Comparison of ENCODE assay signal across 1 cellular context in the genomic region with DNA sequence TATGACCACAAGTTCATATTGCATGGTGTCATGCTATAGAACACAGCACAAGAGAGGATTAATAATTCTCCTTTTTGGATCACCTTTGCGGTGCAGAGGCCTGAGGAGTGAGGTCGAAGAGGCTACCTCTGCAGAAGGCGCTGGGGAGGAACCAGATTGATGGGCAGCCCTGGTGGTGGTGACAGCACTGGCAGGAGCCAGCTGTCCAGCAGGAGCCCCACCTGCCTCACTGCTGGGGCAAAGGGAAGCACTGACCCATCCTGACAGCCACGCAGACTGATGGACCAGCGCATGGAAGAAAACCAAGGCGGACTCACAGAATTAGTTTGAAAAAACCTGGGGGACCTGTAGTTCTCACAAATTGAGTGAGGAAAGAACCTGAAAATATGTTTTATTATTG.
TF ChIP-seq lines count a peak whose summit lies in the region.

No MANE protein-coding gene starts in this region.

TF ChIP-seq in HepG2, 621 proteins besides CTCF, POLR2A, EP300 and RAD21:
- no peak for TF ChIP-seq ELF4 (CRISPR knock-in tag; IDR thresholded peaks at IDR 0.05; ENCODE audit: borderline replicate concordance)
- TF ChIP-seq, protein P1, sequence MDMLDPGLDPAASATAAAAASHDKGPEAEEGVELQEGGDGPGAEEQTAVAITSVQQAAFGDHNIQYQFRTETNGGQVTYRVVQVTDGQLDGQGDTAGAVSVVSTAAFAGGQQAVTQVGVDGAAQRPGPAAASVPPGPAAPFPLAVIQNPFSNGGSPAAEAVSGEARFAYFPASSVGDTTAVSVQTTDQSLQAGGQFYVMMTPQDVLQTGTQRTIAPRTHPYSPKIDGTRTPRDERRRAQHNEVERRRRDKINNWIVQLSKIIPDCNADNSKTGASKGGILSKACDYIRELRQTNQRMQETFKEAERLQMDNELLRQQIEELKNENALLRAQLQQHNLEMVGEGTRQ (IDR thresholded peaks at IDR 0.05; ENCODE audit: low read depth, low read length), result no peak
- TF ChIP-seq, protein P1 (CRISPR knock-in tag; IDR thresholded peaks at IDR 0.05; ENCODE audit: borderline replicate concordance), result no peak
- TF ChIP-seq, protein P2, sequence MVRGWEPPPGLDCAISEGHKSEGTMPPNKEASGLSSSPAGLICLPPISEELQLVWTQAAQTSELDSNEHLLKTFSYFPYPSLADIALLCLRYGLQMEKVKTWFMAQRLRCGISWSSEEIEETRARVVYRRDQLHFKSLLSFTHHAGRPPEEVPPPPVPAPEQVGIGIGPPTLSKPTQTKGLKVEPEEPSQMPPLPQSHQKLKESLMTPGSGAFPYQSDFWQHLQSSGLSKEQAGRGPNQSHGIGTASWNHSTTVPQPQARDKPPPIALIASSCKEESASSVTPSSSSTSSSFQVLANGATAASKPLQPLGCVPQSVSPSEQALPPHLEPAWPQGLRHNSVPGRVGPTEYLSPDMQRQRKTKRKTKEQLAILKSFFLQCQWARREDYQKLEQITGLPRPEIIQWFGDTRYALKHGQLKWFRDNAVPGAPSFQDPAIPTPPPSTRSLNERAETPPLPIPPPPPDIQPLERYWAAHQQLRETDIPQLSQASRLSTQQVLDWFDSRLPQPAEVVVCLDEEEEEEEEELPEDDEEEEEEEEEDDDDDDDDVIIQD (CRISPR knock-in tag; IDR thresholded peaks at IDR 0.05; ENCODE audit: low read depth), result no peak
- TF ChIP-seq, protein P3, sequence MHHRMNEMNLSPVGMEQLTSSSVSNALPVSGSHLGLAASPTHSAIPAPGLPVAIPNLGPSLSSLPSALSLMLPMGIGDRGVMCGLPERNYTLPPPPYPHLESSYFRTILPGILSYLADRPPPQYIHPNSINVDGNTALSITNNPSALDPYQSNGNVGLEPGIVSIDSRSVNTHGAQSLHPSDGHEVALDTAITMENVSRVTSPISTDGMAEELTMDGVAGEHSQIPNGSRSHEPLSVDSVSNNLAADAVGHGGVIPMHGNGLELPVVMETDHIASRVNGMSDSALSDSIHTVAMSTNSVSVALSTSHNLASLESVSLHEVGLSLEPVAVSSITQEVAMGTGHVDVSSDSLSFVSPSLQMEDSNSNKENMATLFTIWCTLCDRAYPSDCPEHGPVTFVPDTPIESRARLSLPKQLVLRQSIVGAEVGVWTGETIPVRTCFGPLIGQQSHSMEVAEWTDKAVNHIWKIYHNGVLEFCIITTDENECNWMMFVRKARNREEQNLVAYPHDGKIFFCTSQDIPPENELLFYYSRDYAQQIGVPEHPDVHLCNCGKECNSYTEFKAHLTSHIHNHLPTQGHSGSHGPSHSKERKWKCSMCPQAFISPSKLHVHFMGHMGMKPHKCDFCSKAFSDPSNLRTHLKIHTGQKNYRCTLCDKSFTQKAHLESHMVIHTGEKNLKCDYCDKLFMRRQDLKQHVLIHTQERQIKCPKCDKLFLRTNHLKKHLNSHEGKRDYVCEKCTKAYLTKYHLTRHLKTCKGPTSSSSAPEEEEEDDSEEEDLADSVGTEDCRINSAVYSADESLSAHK (CRISPR knock-in tag; IDR thresholded peaks at IDR 0.05; ENCODE audit: borderline replicate concordance), result no peak
- no peak for TF ChIP-seq SNRNP70 (IDR thresholded peaks at IDR 0.05; ENCODE audit: low read depth, low read length)
- no peak for TF ChIP-seq ZSCAN25 (CRISPR knock-in tag; IDR thresholded peaks at IDR 0.05)
- TF ChIP-seq, protein P4, sequence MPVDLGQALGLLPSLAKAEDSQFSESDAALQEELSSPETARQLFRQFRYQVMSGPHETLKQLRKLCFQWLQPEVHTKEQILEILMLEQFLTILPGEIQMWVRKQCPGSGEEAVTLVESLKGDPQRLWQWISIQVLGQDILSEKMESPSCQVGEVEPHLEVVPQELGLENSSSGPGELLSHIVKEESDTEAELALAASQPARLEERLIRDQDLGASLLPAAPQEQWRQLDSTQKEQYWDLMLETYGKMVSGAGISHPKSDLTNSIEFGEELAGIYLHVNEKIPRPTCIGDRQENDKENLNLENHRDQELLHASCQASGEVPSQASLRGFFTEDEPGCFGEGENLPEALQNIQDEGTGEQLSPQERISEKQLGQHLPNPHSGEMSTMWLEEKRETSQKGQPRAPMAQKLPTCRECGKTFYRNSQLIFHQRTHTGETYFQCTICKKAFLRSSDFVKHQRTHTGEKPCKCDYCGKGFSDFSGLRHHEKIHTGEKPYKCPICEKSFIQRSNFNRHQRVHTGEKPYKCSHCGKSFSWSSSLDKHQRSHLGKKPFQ (CRISPR knock-in tag; IDR thresholded peaks at IDR 0.05; ENCODE audit: insufficient replicate concordance), result no peak
- TF ChIP-seq ZNF317 (CRISPR knock-in tag; IDR thresholded peaks at IDR 0.05), result no peak
- TF ChIP-seq ZNF605 (CRISPR knock-in tag; IDR thresholded peaks at IDR 0.05), result no peak
- TF ChIP-seq ZNF253 (CRISPR knock-in tag; IDR thresholded peaks at IDR 0.05; ENCODE audit: borderline replicate concordance), result no peak
- no peak for TF ChIP-seq ZNF678 (CRISPR knock-in tag; IDR thresholded peaks at IDR 0.05)
- no peak for TF ChIP-seq MEF2D (CRISPR knock-in tag; IDR thresholded peaks at IDR 0.05)
- no peak for TF ChIP-seq JDP2 (CRISPR knock-in tag; IDR thresholded peaks at IDR 0.05; ENCODE audit: borderline replicate concordance)
- TF ChIP-seq, protein P5, sequence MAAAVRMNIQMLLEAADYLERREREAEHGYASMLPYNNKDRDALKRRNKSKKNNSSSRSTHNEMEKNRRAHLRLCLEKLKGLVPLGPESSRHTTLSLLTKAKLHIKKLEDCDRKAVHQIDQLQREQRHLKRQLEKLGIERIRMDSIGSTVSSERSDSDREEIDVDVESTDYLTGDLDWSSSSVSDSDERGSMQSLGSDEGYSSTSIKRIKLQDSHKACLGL (CRISPR knock-in tag; IDR thresholded peaks at IDR 0.05), result no peak
- no peak for TF ChIP-seq TBX2 (CRISPR knock-in tag; IDR thresholded peaks at IDR 0.05; ENCODE audit: borderline replicate concordance)
- TF ChIP-seq, protein P6, sequence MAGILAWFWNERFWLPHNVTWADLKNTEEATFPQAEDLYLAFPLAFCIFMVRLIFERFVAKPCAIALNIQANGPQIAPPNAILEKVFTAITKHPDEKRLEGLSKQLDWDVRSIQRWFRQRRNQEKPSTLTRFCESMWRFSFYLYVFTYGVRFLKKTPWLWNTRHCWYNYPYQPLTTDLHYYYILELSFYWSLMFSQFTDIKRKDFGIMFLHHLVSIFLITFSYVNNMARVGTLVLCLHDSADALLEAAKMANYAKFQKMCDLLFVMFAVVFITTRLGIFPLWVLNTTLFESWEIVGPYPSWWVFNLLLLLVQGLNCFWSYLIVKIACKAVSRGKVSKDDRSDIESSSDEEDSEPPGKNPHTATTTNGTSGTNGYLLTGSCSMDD (CRISPR knock-in tag; IDR thresholded peaks at IDR 0.05), result no peak
- TF ChIP-seq MIER2 (CRISPR knock-in tag; IDR thresholded peaks at IDR 0.05), result no peak
TF ChIP-seq in HepG2: peak in this region for 0.
